ENCODE assay signal across 1 cellular context in the genomic region with DNA sequence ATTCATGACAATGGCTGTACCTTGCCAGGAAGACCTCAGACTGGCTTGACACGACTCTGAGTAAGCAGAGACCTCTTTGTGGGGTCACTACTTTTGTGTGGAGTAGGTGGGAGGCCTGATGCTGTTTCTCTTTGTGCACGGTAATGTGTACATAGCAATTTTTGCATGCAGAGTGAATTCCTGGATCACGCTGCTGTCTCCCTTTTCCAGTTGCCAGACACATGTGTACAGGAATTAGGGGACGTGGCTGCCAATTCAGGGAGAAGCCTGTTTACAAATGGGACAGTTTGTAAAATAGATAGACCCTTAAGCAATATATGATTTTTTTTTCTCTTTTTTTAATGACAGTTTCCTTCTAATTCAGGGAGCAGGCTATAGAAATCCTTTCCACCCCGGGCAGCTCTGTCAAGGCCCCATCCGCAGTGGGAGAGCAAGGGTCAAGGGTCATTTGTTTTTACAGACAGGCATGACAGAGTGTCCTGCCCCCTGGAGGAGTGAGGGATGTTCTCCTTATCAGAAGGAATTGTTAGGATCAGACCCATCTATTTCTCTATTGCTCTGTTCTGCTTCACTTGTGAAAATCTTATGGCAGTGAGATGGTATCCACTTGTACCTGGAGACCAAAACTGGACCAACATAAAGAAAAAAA.
TF ChIP-seq lines count a peak whose summit lies in the region.

No MANE protein-coding gene starts in this region.

TF ChIP-seq in WTC11, 78 proteins besides CTCF, POLR2A, EP300 and RAD21 (continued from another document):
- TF ChIP-seq, protein P1, sequence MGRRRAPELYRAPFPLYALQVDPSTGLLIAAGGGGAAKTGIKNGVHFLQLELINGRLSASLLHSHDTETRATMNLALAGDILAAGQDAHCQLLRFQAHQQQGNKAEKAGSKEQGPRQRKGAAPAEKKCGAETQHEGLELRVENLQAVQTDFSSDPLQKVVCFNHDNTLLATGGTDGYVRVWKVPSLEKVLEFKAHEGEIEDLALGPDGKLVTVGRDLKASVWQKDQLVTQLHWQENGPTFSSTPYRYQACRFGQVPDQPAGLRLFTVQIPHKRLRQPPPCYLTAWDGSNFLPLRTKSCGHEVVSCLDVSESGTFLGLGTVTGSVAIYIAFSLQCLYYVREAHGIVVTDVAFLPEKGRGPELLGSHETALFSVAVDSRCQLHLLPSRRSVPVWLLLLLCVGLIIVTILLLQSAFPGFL (CRISPR knock-in tag; IDR thresholded peaks at IDR 0.05; ENCODE audit: borderline replicate concordance) = no peak
- TF ChIP-seq ZNF219 (CRISPR knock-in tag; IDR thresholded peaks at IDR 0.05; ENCODE audit: borderline replicate concordance) (no peak), SOX15 (CRISPR knock-in tag; IDR thresholded peaks at IDR 0.05) (no peak)
- TF ChIP-seq, protein P2, sequence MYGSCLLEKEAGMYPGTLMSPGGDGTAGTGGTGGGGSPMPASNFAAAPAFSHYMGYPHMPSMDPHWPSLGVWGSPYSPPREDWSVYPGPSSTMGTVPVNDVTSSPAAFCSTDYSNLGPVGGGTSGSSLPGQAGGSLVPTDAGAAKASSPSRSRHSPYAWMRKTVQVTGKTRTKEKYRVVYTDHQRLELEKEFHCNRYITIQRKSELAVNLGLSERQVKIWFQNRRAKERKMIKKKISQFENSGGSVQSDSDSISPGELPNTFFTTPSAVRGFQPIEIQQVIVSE (CRISPR knock-in tag; IDR thresholded peaks at IDR 0.05; ENCODE audit: borderline replicate concordance) = no peak
- TF ChIP-seq, protein P3, sequence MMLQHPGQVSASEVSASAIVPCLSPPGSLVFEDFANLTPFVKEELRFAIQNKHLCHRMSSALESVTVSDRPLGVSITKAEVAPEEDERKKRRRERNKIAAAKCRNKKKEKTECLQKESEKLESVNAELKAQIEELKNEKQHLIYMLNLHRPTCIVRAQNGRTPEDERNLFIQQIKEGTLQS (CRISPR knock-in tag; conservative IDR thresholded peaks at IDR 0.05) = no peak
- TF ChIP-seq, protein P4, sequence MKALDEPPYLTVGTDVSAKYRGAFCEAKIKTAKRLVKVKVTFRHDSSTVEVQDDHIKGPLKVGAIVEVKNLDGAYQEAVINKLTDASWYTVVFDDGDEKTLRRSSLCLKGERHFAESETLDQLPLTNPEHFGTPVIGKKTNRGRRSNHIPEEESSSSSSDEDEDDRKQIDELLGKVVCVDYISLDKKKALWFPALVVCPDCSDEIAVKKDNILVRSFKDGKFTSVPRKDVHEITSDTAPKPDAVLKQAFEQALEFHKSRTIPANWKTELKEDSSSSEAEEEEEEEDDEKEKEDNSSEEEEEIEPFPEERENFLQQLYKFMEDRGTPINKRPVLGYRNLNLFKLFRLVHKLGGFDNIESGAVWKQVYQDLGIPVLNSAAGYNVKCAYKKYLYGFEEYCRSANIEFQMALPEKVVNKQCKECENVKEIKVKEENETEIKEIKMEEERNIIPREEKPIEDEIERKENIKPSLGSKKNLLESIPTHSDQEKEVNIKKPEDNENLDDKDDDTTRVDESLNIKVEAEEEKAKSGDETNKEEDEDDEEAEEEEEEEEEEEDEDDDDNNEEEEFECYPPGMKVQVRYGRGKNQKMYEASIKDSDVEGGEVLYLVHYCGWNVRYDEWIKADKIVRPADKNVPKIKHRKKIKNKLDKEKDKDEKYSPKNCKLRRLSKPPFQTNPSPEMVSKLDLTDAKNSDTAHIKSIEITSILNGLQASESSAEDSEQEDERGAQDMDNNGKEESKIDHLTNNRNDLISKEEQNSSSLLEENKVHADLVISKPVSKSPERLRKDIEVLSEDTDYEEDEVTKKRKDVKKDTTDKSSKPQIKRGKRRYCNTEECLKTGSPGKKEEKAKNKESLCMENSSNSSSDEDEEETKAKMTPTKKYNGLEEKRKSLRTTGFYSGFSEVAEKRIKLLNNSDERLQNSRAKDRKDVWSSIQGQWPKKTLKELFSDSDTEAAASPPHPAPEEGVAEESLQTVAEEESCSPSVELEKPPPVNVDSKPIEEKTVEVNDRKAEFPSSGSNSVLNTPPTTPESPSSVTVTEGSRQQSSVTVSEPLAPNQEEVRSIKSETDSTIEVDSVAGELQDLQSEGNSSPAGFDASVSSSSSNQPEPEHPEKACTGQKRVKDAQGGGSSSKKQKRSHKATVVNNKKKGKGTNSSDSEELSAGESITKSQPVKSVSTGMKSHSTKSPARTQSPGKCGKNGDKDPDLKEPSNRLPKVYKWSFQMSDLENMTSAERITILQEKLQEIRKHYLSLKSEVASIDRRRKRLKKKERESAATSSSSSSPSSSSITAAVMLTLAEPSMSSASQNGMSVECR (CRISPR knock-in tag; IDR thresholded peaks at IDR 0.05; ENCODE audit: borderline replicate concordance) = no peak
- TF ChIP-seq, protein P5, sequence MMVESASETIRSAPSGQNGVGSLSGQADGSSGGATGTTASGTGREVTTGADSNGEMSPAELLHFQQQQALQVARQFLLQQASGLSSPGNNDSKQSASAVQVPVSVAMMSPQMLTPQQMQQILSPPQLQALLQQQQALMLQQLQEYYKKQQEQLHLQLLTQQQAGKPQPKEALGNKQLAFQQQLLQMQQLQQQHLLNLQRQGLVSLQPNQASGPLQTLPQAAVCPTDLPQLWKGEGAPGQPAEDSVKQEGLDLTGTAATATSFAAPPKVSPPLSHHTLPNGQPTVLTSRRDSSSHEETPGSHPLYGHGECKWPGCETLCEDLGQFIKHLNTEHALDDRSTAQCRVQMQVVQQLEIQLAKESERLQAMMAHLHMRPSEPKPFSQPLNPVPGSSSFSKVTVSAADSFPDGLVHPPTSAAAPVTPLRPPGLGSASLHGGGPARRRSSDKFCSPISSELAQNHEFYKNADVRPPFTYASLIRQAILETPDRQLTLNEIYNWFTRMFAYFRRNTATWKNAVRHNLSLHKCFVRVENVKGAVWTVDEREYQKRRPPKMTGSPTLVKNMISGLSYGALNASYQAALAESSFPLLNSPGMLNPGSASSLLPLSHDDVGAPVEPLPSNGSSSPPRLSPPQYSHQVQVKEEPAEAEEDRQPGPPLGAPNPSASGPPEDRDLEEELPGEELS (CRISPR knock-in tag; IDR thresholded peaks at IDR 0.05) = no peak
